26 cellular contexts compared by ENCODE assay signal in the genomic region with DNA sequence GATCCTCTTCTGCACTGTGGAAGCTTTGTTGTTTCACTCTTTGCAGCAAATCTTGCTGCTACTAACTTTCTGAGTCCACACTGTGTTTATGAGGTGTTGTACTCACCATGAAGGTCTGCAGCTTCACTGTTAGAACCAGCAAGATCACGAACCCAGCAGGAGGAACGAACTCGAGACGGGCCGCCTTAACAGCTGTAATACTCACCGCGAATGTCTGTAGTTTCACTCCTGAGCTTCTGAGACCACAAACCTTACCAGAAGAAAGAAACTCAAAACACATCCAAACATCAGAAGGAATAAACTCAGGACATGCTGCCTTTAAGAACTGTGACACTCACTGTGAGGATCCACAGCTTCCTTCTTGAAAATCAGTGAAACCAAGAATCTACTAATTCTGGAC.
"Had no signal": no experiment of that assay in that cellular context is flagged by ENCODE, and none has a peak within 500 bp of the region (broad histone marks: within the 10 kb centered on the region; RNA-seq: fewer than 3 reads in every experiment).

No MANE protein-coding gene starts in this region.

- H3K27ac ChIP-seq: breast epithelium, colonic mucosa, SJCRH30 had no signal

- H3K27me3 ChIP-seq: breast epithelium, colonic mucosa, SJCRH30 had no signal

- H3K4me3 ChIP-seq: breast epithelium, colonic mucosa, SJCRH30 had no signal

- DNase-seq: activated CD4-positive, alpha-beta T cell treated with anti-CD3 and anti-CD28 coated beads for 4 hours; activated CD8-positive, alpha-beta memory T cell treated with anti-CD3 and anti-CD28 coated beads, Interleukin-2, amount 50 U/mL, for 48 hours; activated CD8-positive, alpha-beta T cell treated with anti-CD3 and anti-CD28 coated beads, Interleukin-2, amount 10 ng/mL, durations not matched to agents 7 days and 5 days; activated effector memory CD4-positive, alpha-beta T cell treated with Interleukin-2 at 50 U/mL for 16 hours; activated naive CD4-positive, alpha-beta T cell; activated T-cell treated with anti-CD3 and anti-CD28 coated beads, Interleukin-2, amount 50 U/mL, for 1 hour; aorta; caudate nucleus; colonic mucosa; NCI-H1092; NCI-H1417; NCI-H2029; NCI-H2107; NCI-H345; NCI-H510A; NCI-H526 treated with DMSO at 0.1 percent for 48 hours; NCI-H82; NK-92 treated with Interleukin-12 subunit alpha and Interleukin-12 subunit beta, amount 100 ng/mL, for 24 hours; OCI-M1; RPMI8226; SJCRH30; SK-N-SH had no signal

- ATAC-seq: activated CD4-positive, CD25-positive, alpha-beta regulatory T cell treated with anti-CD3 and anti-CD28 coated beads, Interleukin-2, amount 50 U/mL, for 24 hours; activated CD8-positive, alpha-beta T cell treated with anti-CD3 and anti-CD28 coated beads, Interleukin-2, amount 10 ng/mL, durations not matched to agents 7 days and 5 days; Panc1; Right ventricle myocardium inferior had no signal

- H3K9me3 ChIP-seq: colonic mucosa, SJCRH30, SK-N-SH had no signal

- H3K9ac ChIP-seq: SK-N-SH had no signal

- H3K4me2 ChIP-seq: SK-N-SH had no signal

- H3K36me3 ChIP-seq: breast epithelium, colonic mucosa, SJCRH30 had no signal

- H3K4me1 ChIP-seq: breast epithelium, colonic mucosa, SJCRH30 had no signal
